Comparison of ENCODE assay signal across 15 cellular contexts in the genomic region with DNA sequence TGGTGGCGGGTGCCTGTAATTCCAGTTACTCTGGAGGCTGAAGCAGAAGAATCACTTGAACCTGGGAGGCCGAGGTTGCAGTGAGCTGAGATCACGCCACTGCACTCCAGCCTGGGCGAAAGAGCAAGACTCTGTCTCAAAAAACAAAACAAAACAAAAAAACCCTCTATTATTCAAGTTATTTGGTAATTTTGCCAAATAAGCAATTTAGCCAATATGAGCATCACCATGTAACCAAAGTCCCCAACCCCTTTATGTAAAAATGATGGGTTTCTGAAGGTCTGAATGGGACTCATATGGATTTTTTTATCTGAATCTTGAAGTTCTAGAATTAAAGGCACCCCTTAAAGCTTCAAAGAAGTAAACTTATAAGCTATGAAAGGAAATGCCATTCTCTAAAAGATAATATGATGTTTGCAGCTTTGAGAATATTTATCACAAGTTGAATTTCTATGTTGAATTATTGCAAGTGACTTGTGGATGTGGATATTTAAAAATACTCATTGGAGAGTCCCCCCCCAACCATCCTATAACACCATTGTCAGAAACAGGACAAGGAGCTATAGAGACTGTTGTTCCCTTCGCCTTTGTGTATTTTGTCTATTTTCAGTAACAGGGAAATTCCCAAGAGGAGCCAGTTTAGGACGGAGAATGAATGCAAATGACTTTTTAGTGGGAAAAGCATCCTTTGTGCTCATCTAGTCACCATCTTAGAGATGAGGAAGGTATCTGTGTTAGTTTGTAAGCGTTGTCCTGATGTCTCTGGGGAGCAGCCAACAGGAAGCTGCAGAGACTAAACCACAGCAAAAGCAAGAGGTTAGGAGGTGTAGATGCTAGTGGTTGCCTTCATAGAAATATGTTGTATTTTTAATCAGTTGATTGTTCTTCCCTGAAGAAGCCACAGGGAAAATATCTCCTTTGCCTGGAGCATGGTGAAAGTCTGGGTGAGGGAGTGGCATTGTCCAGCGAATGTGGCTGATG.
DNase-seq lines count a peak whose midpoint lies in the region; ATAC-seq and TF ChIP-seq lines count a peak whose summit lies in the region.
"Had no signal": no experiment of that assay in that cellular context is flagged by ENCODE, and none has a peak within 500 bp of the region (broad histone marks: within the 10 kb centered on the region; RNA-seq: fewer than 3 reads in every experiment).

No MANE protein-coding gene starts in this region.

- no peak overlapping the region for H3K4me3 Mint-ChIP-seq in activated naive CD4-positive, alpha-beta T cell treated with anti-CD3 and anti-CD28 coated beads, Interleukin-2, amount 10 ng/mL, durations not matched to agents 7 days and 5 days
- H3K4me3 Mint-ChIP-seq in stimulated activated memory B cell treated with anti-CD40 and anti-IgM and Interleukin-4, amounts not matched to agents 10 μg/mL and 1 μg/mL and 100 μg/mL, for 72 hours, result peak overlapping the region; percentile 10

- no peak for TF ChIP-seq CTCF in tibial nerve (IDR thresholded peaks at IDR 0.05)
- no peak for TF ChIP-seq CTCF in heart right ventricle (IDR thresholded peaks at IDR 0.05)

- H3K9me3 ChIP-seq in tibial nerve (no peaks in the 10 kb centered on the region), heart right ventricle (no peaks in the 10 kb centered on the region)
- H3K9me3 ChIP-seq: heart left ventricle, testis had no signal

- intact Hi-C loops in heart right ventricle (cut with DNase I), result loop anchor here in 1 of 10 donors (5.0 kb wide), 1 partner anchor 41 kb away; no protein-coding TSS in a partner anchor

- H3K4me1 ChIP-seq in tibial nerve (peaks cover 0 to 3% (median 1%) of the 10 kb centered on the region in 4 donors), heart right ventricle (peaks cover 0 to 14% (median 0%) of the 10 kb centered on the region in 9 donors)

- TF ChIP-seq EP300 in tibial nerve (IDR thresholded peaks at IDR 0.05), result no peak

- peak overlapping the region; percentile 5 for H3K27ac Mint-ChIP-seq in activated naive CD4-positive, alpha-beta T cell treated with anti-CD3 and anti-CD28 coated beads, Interleukin-2, amount 10 ng/mL, durations not matched to agents 7 days and 5 days
- H3K27ac Mint-ChIP-seq in activated naive CD4-positive, alpha-beta T cell treated with anti-CD3 and anti-CD28 coated beads, Interleukin-2, amount 50 U/mL, for 72 hours, result peak overlapping the region in 1 of 2 donors; percentile 15
- H3K27ac Mint-ChIP-seq in stimulated activated memory B cell treated with anti-CD40 and anti-IgM and Interleukin-4, amounts not matched to agents 10 μg/mL and 1 μg/mL and 100 μg/mL, for 72 hours, result peak overlapping the region; percentile 40

- H3K9me3 Mint-ChIP-seq in activated naive CD4-positive, alpha-beta T cell treated with anti-CD3 and anti-CD28 coated beads, Interleukin-2, amount 10 ng/mL, durations not matched to agents 7 days and 5 days, result no peaks in the 10 kb centered on the region
- no peaks in the 10 kb centered on the region for H3K9me3 Mint-ChIP-seq in activated naive CD4-positive, alpha-beta T cell treated with anti-CD3 and anti-CD28 coated beads, Interleukin-2, amount 50 U/mL, for 72 hours
- no peaks in the 10 kb centered on the region for H3K9me3 Mint-ChIP-seq in stimulated activated memory B cell treated with anti-CD40 and anti-IgM and Interleukin-4, amounts not matched to agents 10 μg/mL and 1 μg/mL and 100 μg/mL, for 72 hours

- no peak for ATAC-seq in activated naive CD4-positive, alpha-beta T cell treated with anti-CD3 and anti-CD28 coated beads, Interleukin-2, amount 50 U/mL, for 72 hours
- ATAC-seq in HG03196 (IDR thresholded peaks at IDR 0.05; ENCODE audit: unreplicated experiment) (peak; percentile 48), heart right ventricle (no peak)
- ATAC-seq in stimulated activated memory B cell treated with anti-CD40 and anti-IgM and Interleukin-4, amounts not matched to agents 10 μg/mL and 1 μg/mL and 100 μg/mL, for 72 hours, result peak; percentile 87
- ATAC-seq: heart left ventricle, SK-N-SH treated with all-trans-retinoic acid at 6 μM for 48 hours had no signal

- H3K4me3 ChIP-seq in tibial nerve (no peak overlapping the region), heart right ventricle (no peak overlapping the region)
- H3K4me3 ChIP-seq: heart left ventricle, testis had no signal

- H3K27me3 ChIP-seq in tibial nerve (no peaks in the 10 kb centered on the region), heart right ventricle (no peaks in the 10 kb centered on the region)
- H3K27me3 ChIP-seq: heart left ventricle, testis had no signal

- no peak for TF ChIP-seq POLR2A in tibial nerve (IDR thresholded peaks at IDR 0.05)

- H3K27ac ChIP-seq in tibial nerve, result no peak overlapping the region
- no peak overlapping the region for H3K27ac ChIP-seq in heart right ventricle
- H3K27ac ChIP-seq: heart left ventricle, testis had no signal

- peaks cover 0 to 15% (median 0%) of the 10 kb centered on the region in 3 donors for H3K36me3 ChIP-seq in tibial nerve
- peaks cover 0 to 20% (median 0%) of the 10 kb centered on the region in 9 donors for H3K36me3 ChIP-seq in heart right ventricle

- H3K36me3 Mint-ChIP-seq in activated naive CD4-positive, alpha-beta T cell treated with anti-CD3 and anti-CD28 coated beads, Interleukin-2, amount 10 ng/mL, durations not matched to agents 7 days and 5 days, result peaks cover 24% of the 10 kb centered on the region
- peaks cover 0 to 18% of the 10 kb centered on the region in 2 donors for H3K36me3 Mint-ChIP-seq in activated naive CD4-positive, alpha-beta T cell treated with anti-CD3 and anti-CD28 coated beads, Interleukin-2, amount 50 U/mL, for 72 hours
- H3K36me3 Mint-ChIP-seq in stimulated activated memory B cell treated with anti-CD40 and anti-IgM and Interleukin-4, amounts not matched to agents 10 μg/mL and 1 μg/mL and 100 μg/mL, for 72 hours, result peaks cover 52% of the 10 kb centered on the region

- 72 to 76% methylated on average over 8 of the region's 8 CpGs for WGBS in tibial nerve, 2 donors
- 75 to 86% methylated on average over 8 of the region's 8 CpGs for WGBS in heart right ventricle, 2 donors

- H3K4me1 Mint-ChIP-seq in activated naive CD4-positive, alpha-beta T cell treated with anti-CD3 and anti-CD28 coated beads, Interleukin-2, amount 10 ng/mL, durations not matched to agents 7 days and 5 days, result peaks cover 29% of the 10 kb centered on the region
- H3K4me1 Mint-ChIP-seq in stimulated activated memory B cell treated with anti-CD40 and anti-IgM and Interleukin-4, amounts not matched to agents 10 μg/mL and 1 μg/mL and 100 μg/mL, for 72 hours, result peaks cover 38% of the 10 kb centered on the region

- peak; percentile 47 for DNase-seq in activated naive CD4-positive, alpha-beta T cell treated with anti-CD3 and anti-CD28 coated beads, Interleukin-2, amount 10 ng/mL, durations not matched to agents 7 days and 5 days
- no peak for DNase-seq in activated naive CD4-positive, alpha-beta T cell treated with anti-CD3 and anti-CD28 coated beads, Interleukin-2, amount 50 U/mL, for 72 hours (ENCODE audit: low spot score in 2 of 2)
- peak; percentile 38 for DNase-seq in central memory CD4-positive, alpha-beta T cell
- DNase-seq in AML-193 (lab: John Stamatoyannopoulos, UW), result no peak
- DNase-seq in tibial nerve (ENCODE audit: low spot score in 2 of 2), result no peak
- no peak for DNase-seq in heart right ventricle
- DNase-seq: activated CD4-positive, alpha-beta T cell treated with anti-CD3 and anti-CD28 coated beads for 48 hours; heart left ventricle; mesenchymal stem cell; NCI-H1092; stimulated activated CD4-positive, alpha-beta T cell treated with anti-CD3 and anti-CD28 coated beads, Interleukin-4, amount 100 ng/mL, for 4 hours; testis had no signal

- CTCF ChIA-PET in activated naive CD4-positive, alpha-beta T cell treated with anti-CD3 and anti-CD28 coated beads, Interleukin-2, amount 10 ng/mL, durations not matched to agents 7 days and 5 days (lab: Charles Lee), result interaction anchor here (0.8 kb wide), 1 partner anchor 11 kb away, joined by 3 read pairs; no protein-coding TSS in a partner anchor

- H3K27me3 Mint-ChIP-seq in activated naive CD4-positive, alpha-beta T cell treated with anti-CD3 and anti-CD28 coated beads, Interleukin-2, amount 10 ng/mL, durations not matched to agents 7 days and 5 days, result no peaks in the 10 kb centered on the region
- H3K27me3 Mint-ChIP-seq in stimulated activated memory B cell treated with anti-CD40 and anti-IgM and Interleukin-4, amounts not matched to agents 10 μg/mL and 1 μg/mL and 100 μg/mL, for 72 hours, result no peaks in the 10 kb centered on the region

Comparison
In these comparisons a context has a peak if more than half of its experiments do, and no peak if none do; other contexts are left out.
1. DNase-seq: peak in activated naive CD4-positive, alpha-beta T cell treated with anti-CD3 and anti-CD28 coated beads, Interleukin-2, amount 10 ng/mL, durations not matched to agents 7 days and 5 days (single experiment) and central memory CD4-positive, alpha-beta T cell (single experiment); none in activated naive CD4-positive, alpha-beta T cell treated with anti-CD3 and anti-CD28 coated beads, Interleukin-2, amount 50 U/mL, for 72 hours (0 of 2), AML-193 (0 of 2), tibial nerve (0 of 2) and heart right ventricle (0 of 2).
2. ATAC-seq: peak in HG03196 (single experiment) and stimulated activated memory B cell treated with anti-CD40 and anti-IgM and Interleukin-4, amounts not matched to agents 10 μg/mL and 1 μg/mL and 100 μg/mL, for 72 hours (single experiment); none in activated naive CD4-positive, alpha-beta T cell treated with anti-CD3 and anti-CD28 coated beads, Interleukin-2, amount 50 U/mL, for 72 hours (0 of 2) and heart right ventricle (0 of 8).